Comparison of ENCODE assay signal across 8 cellular contexts in the genomic region with DNA sequence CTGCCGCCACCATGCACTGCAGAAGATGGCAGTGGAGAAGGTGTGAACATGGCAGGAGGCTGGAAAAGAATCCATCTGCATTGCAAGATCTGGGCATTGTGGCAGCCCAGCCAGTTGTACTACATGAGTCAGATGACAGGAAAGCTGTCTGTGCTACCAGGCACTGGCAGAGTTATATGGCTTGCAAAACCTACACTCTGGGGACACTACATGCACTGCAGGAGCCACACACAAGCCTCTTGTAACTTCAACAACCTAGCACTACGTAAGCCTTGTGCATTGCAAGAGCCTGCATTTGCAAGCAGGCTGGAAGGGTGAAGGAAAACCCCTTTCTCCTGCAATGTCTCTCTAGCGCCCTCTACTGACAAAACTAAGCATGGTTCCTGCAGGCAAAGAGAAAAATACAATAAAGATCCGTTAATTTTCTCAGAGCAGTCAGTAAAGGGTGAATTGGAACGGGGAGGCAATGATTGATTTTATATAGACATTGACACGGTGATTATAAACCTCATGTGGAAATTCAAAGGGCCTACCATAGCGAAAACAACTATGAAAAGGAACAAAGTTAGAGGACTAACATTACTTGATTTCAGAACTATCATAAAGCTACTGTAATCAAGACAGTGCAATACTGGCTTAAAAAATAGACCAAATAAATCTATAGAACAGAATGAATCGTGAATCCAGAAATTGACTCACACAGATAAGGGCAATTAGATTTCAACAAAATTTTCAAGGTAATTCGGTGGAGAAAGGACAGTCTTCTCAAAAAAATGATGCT. TPM values are rescaled to one million over a fixed set of nuclear protein-coding genes. Genes with fewer than 3 reads are reported as not detected.
DNase-seq lines count a peak whose midpoint lies in the region; ATAC-seq and TF ChIP-seq lines count a peak whose summit lies in the region.

No MANE protein-coding gene starts in this region.

- no peaks in the 10 kb centered on the region for H4K20me1 ChIP-seq in fibroblast of lung (ENCODE audit: control insufficient read depth, extremely low read depth, insufficient read depth, low read length)
- no peaks in the 10 kb centered on the region for H4K20me1 ChIP-seq in neural progenitor cell (ENCODE audit: low read depth)

- H3K27me3 ChIP-seq in NT2/D1 (ENCODE audit: insufficient read depth, insufficient read length), result no peaks in the 10 kb centered on the region
- H3K27me3 ChIP-seq in fibroblast of lung (ENCODE audit: control insufficient read depth, insufficient read depth, low read length), result no peaks in the 10 kb centered on the region
- H3K27me3 ChIP-seq in neural progenitor cell, result no peaks in the 10 kb centered on the region
- no peaks in the 10 kb centered on the region for H3K27me3 ChIP-seq in aorta (ENCODE audit: control insufficient read depth in 1 of 2, insufficient read depth in 2 of 2, low read length in 1 of 2)

- no peak overlapping the region for H2AFZ ChIP-seq in fibroblast of lung (ENCODE audit: low read length)
- peak overlapping the region; percentile 74 for H2AFZ ChIP-seq in neural progenitor cell (replicated peaks)

- no peaks in the 10 kb centered on the region for H3K4me1 ChIP-seq in NT2/D1 (ENCODE audit: insufficient read depth, insufficient read length)
- no peaks in the 10 kb centered on the region for H3K4me1 ChIP-seq in fibroblast of lung (ENCODE audit: control insufficient read depth, extremely low read depth, insufficient read depth, low read length)
- H3K4me1 ChIP-seq in neural progenitor cell, result no peaks in the 10 kb centered on the region
- peaks cover 0 to 3% of the 10 kb centered on the region in 2 donors for H3K4me1 ChIP-seq in aorta (ENCODE audit: control insufficient read depth in 1 of 2, insufficient read depth in 2 of 2, low read length in 2 of 2)

- no peak overlapping the region for H3K4me2 ChIP-seq in fibroblast of lung (ENCODE audit: extremely low read depth, insufficient read depth, low read length)
- no peak overlapping the region for H3K4me2 ChIP-seq in neural progenitor cell

- no peaks in the 10 kb centered on the region for H3K9me3 Mint-ChIP-seq in neural progenitor cell

- H3K9ac ChIP-seq in NT2/D1 (ENCODE audit: insufficient read length, low read depth) (no peak overlapping the region), fibroblast of lung (ENCODE audit: insufficient read depth, low read length) (no peak overlapping the region), neural progenitor cell (no peak overlapping the region)

- H3K36me3 ChIP-seq in NT2/D1 (ENCODE audit: insufficient read depth, insufficient read length, low read length) (no peaks in the 10 kb centered on the region), fibroblast of lung (ENCODE audit: control insufficient read depth, insufficient read depth, low read length) (no peaks in the 10 kb centered on the region), neural progenitor cell (no peaks in the 10 kb centered on the region), aorta (ENCODE audit: control insufficient read depth in 1 of 2, insufficient read depth in 2 of 2, low read length in 1 of 2) (peaks cover 0 to 4% of the 10 kb centered on the region in 2 donors)

- no peaks in the 10 kb centered on the region for H3K36me3 Mint-ChIP-seq in neural progenitor cell

- ATAC-seq in GM19468 (IDR thresholded peaks at IDR 0.05; ENCODE audit: extremely low read depth, unreplicated experiment) (peak; percentile 74), HG03565 (IDR thresholded peaks at IDR 0.05; ENCODE audit: unreplicated experiment) (peak; percentile 81), aorta (ENCODE audit: low FRiP score) (peak; percentile 85)

- intact Hi-C loops in aorta (cut with DNase I), result loop anchor here (5.0 to 10.0 kb wide), 6 partner anchors 39 to 471 kb away; partner anchors contain the start of gene SGIP1 (in 2 of the 2)

- TF ChIP-seq CTCF in fibroblast of lung (conservative IDR thresholded peaks at IDR 0.05 in 1 of 2, IDR thresholded peaks at IDR 0.05 in 1 of 2; ENCODE audit: low read depth in 1 of 2, low read length in 2 of 2) (peak; percentile 99), neural progenitor cell (IDR thresholded peaks at IDR 0.05) (peak; percentile 97)

- H3K9me3 ChIP-seq in NT2/D1 (ENCODE audit: insufficient read depth, low read length) (no peaks in the 10 kb centered on the region), fibroblast of lung (ENCODE audit: control insufficient read depth, insufficient read depth, low read depth, low read length) (no peaks in the 10 kb centered on the region), neural progenitor cell (ENCODE audit: low read depth) (no peaks in the 10 kb centered on the region), aorta (ENCODE audit: control insufficient read depth, low read length) (no peaks in the 10 kb centered on the region)

- no peaks in the 10 kb centered on the region for H3F3A ChIP-seq in neural progenitor cell (ENCODE audit: low read depth)

- no peak overlapping the region for H3K27ac Mint-ChIP-seq in neural progenitor cell

- no peak overlapping the region for H3K4me3 ChIP-seq in NT2/D1 (ENCODE audit: insufficient read length, low read depth)
- H3K4me3 ChIP-seq in fibroblast of lung (replicated peaks in 1 of 4; ENCODE audit: control extremely low read depth in 1 of 4, insufficient read depth in 1 of 4, low read depth in 3 of 4, low read length in 4 of 4), result no peak overlapping the region
- H3K4me3 ChIP-seq in neural progenitor cell, result no peak overlapping the region
- no peak overlapping the region for H3K4me3 ChIP-seq in aorta (ENCODE audit: low read length in 2 of 2)

- H3K4me3 Mint-ChIP-seq in neural progenitor cell, result peak overlapping the region; percentile 9

- H3K27me3 Mint-ChIP-seq in neural progenitor cell (ENCODE audit: insufficient read depth, low read depth), result no peaks in the 10 kb centered on the region

- no peaks in the 10 kb centered on the region for H3K79me2 ChIP-seq in fibroblast of lung (ENCODE audit: control insufficient read depth, insufficient read depth, low read length)
- H3K79me2 ChIP-seq in neural progenitor cell (ENCODE audit: low read depth), result no peaks in the 10 kb centered on the region

- no peak overlapping the region for H3K27ac ChIP-seq in fibroblast of lung (ENCODE audit: insufficient read depth, low read length)
- H3K27ac ChIP-seq in neural progenitor cell, result no peak overlapping the region
- no peak overlapping the region for H3K27ac ChIP-seq in aorta (ENCODE audit: low read depth in 1 of 2, low read length in 2 of 2)

- DNase-seq in DMS 273 (lab: John Stamatoyannopoulos, UW; ENCODE audit: unreplicated experiment) (peak; percentile 81), NT2/D1 (ENCODE audit: low read depth, low spot score) (peak; percentile 76), activated T-cell treated with anti-CD3 and anti-CD28 coated beads for 1 hour (ENCODE audit: low read depth) (peak; percentile 14), fibroblast of lung (ENCODE audit: low read depth in 2 of 2) (peak; percentile 66 to 85), neural progenitor cell (ENCODE audit: low spot score) (peak; percentile 87), aorta (peak; percentile 37 to 58)

- no peaks in the 10 kb centered on the region for H3K4me1 Mint-ChIP-seq in neural progenitor cell

- WGBS in aorta, 2 donors, result 26% methylated on average over 9 of the region's 9 CpGs

RNA-seq across cellular contexts. Expression of gene DYNLT5, which starts 26.2 kb away (rescaled TPM):
- total RNA-seq in fibroblast of lung (under 0.01 and 0.50 TPM in 2 replicates), neural progenitor cell (ENCODE audit: low replicate concordance) (0.22 TPM in 1 of 2 replicates, not detected in the other), aorta (10 to 100 TPM in 1 of 2 donors, 1 to 10 TPM in 1; 3.3 to 10.3 TPM)
- polyA plus RNA-seq in fibroblast of lung (0.32 and 0.37 TPM in 2 replicates), aorta (under 1 TPM in 1 of 2 donors, not detected in 1; 0.23 TPM)
- 0.13 and 0.24 TPM in 2 replicates for polyA plus RNA-seq in fibroblast of lung (2012)
- not detected in 2 replicates for polyA minus RNA-seq in fibroblast of lung (ENCODE audit: low replicate concordance)

Comparison
In these comparisons a context has a peak if more than half of its experiments do, and no peak if none do; other contexts are left out.
1. DNase-seq: peak in every context shown above with its lines; median percentile 87 in neural progenitor cell; 81 in DMS 273; 76 in NT2/D1; 76 in fibroblast of lung; 48 in aorta; 14 in activated T-cell treated with anti-CD3 and anti-CD28 coated beads for 1 hour.